Comparison of ENCODE assay signal across 8 cellular contexts in the genomic region with DNA sequence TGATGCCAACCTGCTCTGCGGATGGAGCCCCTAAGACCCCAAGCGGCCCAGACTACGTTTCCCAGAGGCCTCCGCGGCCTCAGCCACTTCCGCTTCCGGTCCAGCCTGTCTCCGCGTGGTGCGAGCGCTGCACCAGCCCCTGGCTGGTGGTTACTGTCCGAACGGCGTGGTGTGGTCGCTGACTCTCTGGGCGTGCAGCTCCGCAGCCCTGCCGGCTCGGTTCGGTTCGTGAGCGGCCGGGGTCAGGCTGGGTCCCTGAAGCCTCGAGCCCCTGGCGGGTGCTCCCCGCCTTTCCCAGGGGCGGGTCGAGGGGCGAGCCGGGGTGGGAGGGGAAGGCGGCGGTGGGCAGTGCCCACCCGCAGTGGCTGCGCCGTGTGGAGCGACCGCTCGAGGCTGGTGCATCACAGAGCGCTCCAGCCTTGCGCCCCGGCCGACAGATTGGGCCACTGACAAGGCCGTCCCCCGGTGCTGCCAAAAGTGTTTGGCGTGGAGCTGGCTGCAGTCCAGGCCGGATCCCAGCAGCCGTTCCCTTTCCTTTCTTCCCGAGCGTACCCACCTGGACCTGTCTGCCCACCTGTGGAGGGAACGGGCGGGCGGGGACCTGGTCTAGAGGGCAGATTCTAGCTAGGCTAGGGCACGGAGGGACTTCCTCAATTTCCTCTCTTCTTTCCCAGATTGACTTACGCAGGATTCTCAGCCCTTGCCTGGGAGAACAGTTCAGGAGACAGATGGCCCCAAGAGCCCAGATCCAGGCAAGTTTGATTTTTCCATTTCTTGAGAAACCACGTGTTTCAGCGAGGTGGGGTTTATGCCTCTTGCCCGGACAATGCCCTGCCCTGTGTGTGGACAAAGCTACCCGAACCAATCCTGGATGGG. TPM values are rescaled to one million over a fixed set of nuclear protein-coding genes. Genes with fewer than 3 reads are reported as not detected.
A peak's percentile ranks its signal among the peaks of the same experiment; 100 is the strongest.
DNase-seq lines count a peak whose midpoint lies in the region; ATAC-seq and TF ChIP-seq lines count a peak whose summit lies in the region.

Gene ZNF485 (plus strand): TSS at position 116 of the 876 bp plus-strand sequence. CDS start 613 bp downstream, at position 729.

- peak; percentile 99 for ATAC-seq in GM21717 (IDR thresholded peaks at IDR 0.05; ENCODE audit: unreplicated experiment)
- peak; percentile 98 for ATAC-seq in SK-N-SH treated with all-trans-retinoic acid at 6 μM for 48 hours
- ATAC-seq in Right ventricle myocardium inferior, result peak; percentile 96

- WGBS in thymus, result 6% methylated on average over 58 of the region's 58 CpGs

- peak within 1 kb of the TSS; percentile 91 for H3K4me3 ChIP-seq in thymus (ENCODE audit: low read length)

- DNase-seq in Daoy (ENCODE audit: low read depth), result peak; percentile 74
- DNase-seq in KBM-7, result peak; percentile 65
- peak; percentile 85 for DNase-seq in Right ventricle myocardium inferior (ENCODE audit: missing footprints)
- peak; percentile 88 for DNase-seq in osteocyte (ENCODE audit: extremely low spot score, unreplicated experiment)

- no peaks in the 10 kb centered on the region for H3K27me3 ChIP-seq in thymus (ENCODE audit: control insufficient read depth, insufficient read depth)

- intact Hi-C loops in Right ventricle myocardium inferior (cut with DNase I), result no loop called here

- H3K4me3 Mint-ChIP-seq in activated naive CD8-positive, alpha-beta T cell, result peak within 1 kb of the TSS; percentile 89
- peak within 1 kb of the TSS; percentile 75 for H3K4me3 Mint-ChIP-seq in osteocyte (ENCODE audit: unreplicated experiment)

- in situ Hi-C loops in KBM-7 (cut with MboI; ENCODE audit: low pct_unique_long_range_greater_than_20kb, low sequenced_read_pairs), result no loop called here

- no peaks in the 10 kb centered on the region for H3K27me3 Mint-ChIP-seq in activated naive CD8-positive, alpha-beta T cell
- H3K27me3 Mint-ChIP-seq in osteocyte (ENCODE audit: unreplicated experiment), result peaks cover 5% of the 10 kb centered on the region

- no peak within 1 kb of the TSS for H3K27ac ChIP-seq in thymus (ENCODE audit: low read depth)

- H3K4me1 Mint-ChIP-seq in activated naive CD8-positive, alpha-beta T cell (ENCODE audit: low read depth), result peaks cover 36% of the 10 kb centered on the region
- H3K4me1 Mint-ChIP-seq in osteocyte (ENCODE audit: unreplicated experiment), result peaks cover 7% of the 10 kb centered on the region

- peaks cover 7% of the 10 kb centered on the region for H3K4me1 ChIP-seq in thymus (ENCODE audit: control insufficient read depth, insufficient read depth, low read length)

- peak within 1 kb of the TSS; percentile 88 for H3K27ac Mint-ChIP-seq in activated naive CD8-positive, alpha-beta T cell
- H3K27ac Mint-ChIP-seq in osteocyte (ENCODE audit: unreplicated experiment), result no peak within 1 kb of the TSS

- no peak for TF ChIP-seq CTCF in osteocyte (IDR thresholded peaks at IDR 0.05)

- H3K9me3 Mint-ChIP-seq in activated naive CD8-positive, alpha-beta T cell (ENCODE audit: low read depth), result no peaks in the 10 kb centered on the region
- H3K9me3 Mint-ChIP-seq in osteocyte (ENCODE audit: unreplicated experiment), result no peaks in the 10 kb centered on the region

- H3K36me3 ChIP-seq in thymus (ENCODE audit: control insufficient read depth, insufficient read depth), result no peaks in the 10 kb centered on the region

- H3K9me3 ChIP-seq in thymus (ENCODE audit: control insufficient read depth), result no peaks in the 10 kb centered on the region

- H3K36me3 Mint-ChIP-seq in activated naive CD8-positive, alpha-beta T cell, result peaks cover 27% of the 10 kb centered on the region
- peaks cover 2% of the 10 kb centered on the region for H3K36me3 Mint-ChIP-seq in osteocyte (ENCODE audit: unreplicated experiment)

TF ChIP-seq in SK-N-SH treated with all-trans-retinoic acid at 6 μM for 48 hours, 23 proteins besides CTCF, POLR2A, EP300 and RAD21:
- TF ChIP-seq PPARA (CRISPR knock-in tag; IDR thresholded peaks at IDR 0.05; ENCODE audit: borderline replicate concordance) (no peak), ESRRG (CRISPR knock-in tag; IDR thresholded peaks at IDR 0.05) (no peak), GLIS3 (CRISPR knock-in tag; IDR thresholded peaks at IDR 0.05) (0 out of 2 replicates have a peak, but pooled peaks have one; percentile 36), ZFP3 (CRISPR knock-in tag; IDR thresholded peaks at IDR 0.05) (no peak), ZNF70 (CRISPR knock-in tag; IDR thresholded peaks at IDR 0.05) (no peak)

RNA-seq across cellular contexts. Expression of gene ZNF485, which starts in this region (rescaled TPM):
- 2.8 and 3.7 TPM in 2 replicates for total RNA-seq in Daoy (2014; rRNA removed; shearing (Covaris generic))
- total RNA-seq in Right ventricle myocardium inferior (1.8 TPM), osteocyte (1.7 and 2.4 TPM in 2 replicates)
- polyA plus RNA-seq in thymus, result 3.3 TPM
